Comparison of ENCODE assay signal across 19 cellular contexts in the genomic region with DNA sequence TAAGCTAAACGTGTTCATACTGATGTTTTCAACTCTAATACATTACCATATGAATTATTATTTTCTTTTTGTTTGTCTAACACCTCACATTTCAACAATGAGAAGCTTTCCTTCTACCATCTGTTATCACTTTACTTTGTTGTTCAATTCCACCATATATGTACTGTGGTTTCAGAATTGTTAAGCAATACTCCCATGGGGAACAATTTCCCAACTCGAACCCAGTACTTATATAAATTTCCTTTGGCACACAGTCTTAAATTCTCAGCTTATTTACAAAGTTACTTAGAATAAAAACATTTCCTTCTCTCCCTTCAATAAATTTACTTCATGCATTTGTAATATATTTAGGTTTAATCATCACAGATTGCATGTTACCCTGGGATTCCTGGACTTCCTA.
"Had no signal": no experiment of that assay in that cellular context is flagged by ENCODE, and none has a peak within 500 bp of the region (broad histone marks: within the 10 kb centered on the region; RNA-seq: fewer than 3 reads in every experiment).

No MANE protein-coding gene starts in this region.

- H3K36me3 ChIP-seq: MG63, SJSA1 had no signal

- H3K27ac ChIP-seq: HL-60, SJSA1, SK-N-MC had no signal

- H3K4me3 ChIP-seq: MG63, SJSA1, SK-N-MC had no signal

- H3K4me1 ChIP-seq: SJSA1 had no signal

- H3K27me3 ChIP-seq: MG63, SJSA1 had no signal

- H3K9me3 ChIP-seq: MG63, SJSA1 had no signal

- DNase-seq: KBM-7, MG63, NCI-H1092 treated with DMSO at 0.1 percent for 48 hours, NCI-H1436, NCI-H187, NCI-H2029, NCI-H2081 treated with DMSO at 0.1 percent for 48 hours, NCI-H2171, NCI-H226, NCI-H446, NCI-H510A, NCI-H524 treated with DMSO at 0.1 percent for 48 hours, NCI-H774, Right ventricle myocardium superior, RPMI8226, SIG-M5 had no signal
